ENCODE assay signal across 22 cellular contexts in the genomic region with DNA sequence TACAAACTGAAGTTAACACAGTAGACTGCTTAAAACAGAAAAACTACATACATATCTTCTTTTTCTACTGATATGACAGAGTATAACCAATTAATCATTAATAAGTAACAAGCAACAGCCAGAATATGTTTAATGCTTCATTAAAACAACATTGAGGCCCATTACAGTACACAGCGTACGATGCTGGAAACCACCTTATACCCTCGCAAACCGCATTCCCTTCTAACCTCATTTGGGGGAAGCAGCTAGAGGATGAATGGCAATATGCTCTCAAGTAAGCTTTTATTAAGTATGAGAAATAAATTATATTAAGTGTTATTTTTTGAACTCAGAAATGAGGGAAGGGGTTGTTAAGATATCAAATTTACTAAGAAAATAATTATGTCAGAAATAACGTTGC.
DNase-seq lines count a peak whose midpoint lies in the region; ATAC-seq, FAIRE-seq and TF ChIP-seq lines count a peak whose summit lies in the region.
"Had no signal": no experiment of that assay in that cellular context is flagged by ENCODE, and none has a peak within 500 bp of the region (broad histone marks: within the 10 kb centered on the region; RNA-seq: fewer than 3 reads in every experiment).

No MANE protein-coding gene starts in this region.

- no peak for FAIRE-seq in A549 (lab: Jason Lieb, UNC)
- FAIRE-seq: GM12892, GM19239, HTR-8/SVneo, K562 had no signal

- peaks cover 25% of the 10 kb centered on the region for H3K4me1 ChIP-seq in A549
- H3K4me1 ChIP-seq: Peyer's patch had no signal

- H3K4me2 ChIP-seq in A549, result peak overlapping the region; percentile 91

- 0 out of 6 replicates have a peak, but pooled peaks of 1 of the 2 experiments have one; percentile 22 for ATAC-seq in A549
- no peak for ATAC-seq in GM21723 (IDR thresholded peaks at IDR 0.05; ENCODE audit: unreplicated experiment)
- no peak for ATAC-seq in GM19452 (IDR thresholded peaks at IDR 0.05; ENCODE audit: unreplicated experiment)
- no peak for ATAC-seq in HG02840 (IDR thresholded peaks at IDR 0.05; ENCODE audit: low FRiP score, unreplicated experiment)
- ATAC-seq: K562 had no signal

- H3K4me3 Mint-ChIP-seq in osteocyte (ENCODE audit: unreplicated experiment), result peak overlapping the region; percentile 71
- H3K4me3 Mint-ChIP-seq: CD4-positive, CD25-positive, alpha-beta regulatory T cell had no signal

- H3K36me3 Mint-ChIP-seq in osteocyte (ENCODE audit: unreplicated experiment), result no peaks in the 10 kb centered on the region
- H3K36me3 Mint-ChIP-seq: CD4-positive, CD25-positive, alpha-beta regulatory T cell had no signal

- no peaks in the 10 kb centered on the region for H3K9me3 Mint-ChIP-seq in osteocyte (ENCODE audit: unreplicated experiment)
- H3K9me3 Mint-ChIP-seq: CD4-positive, CD25-positive, alpha-beta regulatory T cell had no signal

- no peak for TF ChIP-seq CTCF in A549 (IDR thresholded peaks at IDR 0.05)
- TF ChIP-seq CTCF in NB4 (IDR thresholded peaks at IDR 0.05; ENCODE audit: low read depth, low read length), result no peak
- TF ChIP-seq CTCF in dorsolateral prefrontal cortex (IDR thresholded peaks at IDR 0.05 in 54 of 56, conservative IDR thresholded peaks at IDR 0.05 in 2 of 56; ENCODE audit: low read depth in 1 of 56, partially characterized antibody in 56 of 56), result no peak
- no peak for TF ChIP-seq CTCF in osteocyte (IDR thresholded peaks at IDR 0.05)

- no peaks in the 10 kb centered on the region for H3K27me3 ChIP-seq in dorsolateral prefrontal cortex
- H3K27me3 ChIP-seq: Peyer's patch had no signal

- no peak for TF ChIP-seq RAD21 in A549 (conservative IDR thresholded peaks at IDR 0.05 in 1 of 2, IDR thresholded peaks at IDR 0.05 in 1 of 2)

- H3K4me1 Mint-ChIP-seq in osteocyte (ENCODE audit: unreplicated experiment), result peaks cover 39% of the 10 kb centered on the region
- H3K4me1 Mint-ChIP-seq: CD4-positive, CD25-positive, alpha-beta regulatory T cell had no signal

- POLR2A ChIA-PET in A549 (lab: Yijun Ruan, JAX), result no interaction called here

- WGBS in A549 (ENCODE audit: missing lambda C conversion rate), result 53% methylated on average over 5 of the region's 5 CpGs

- TF ChIP-seq POLR2A in A549 (IDR thresholded peaks at IDR 0.05; ENCODE audit: low read length) (no peak), NB4 (IDR thresholded peaks at IDR 0.05; ENCODE audit: extremely low read depth, insufficient read length) (no peak)

- CTCF ChIA-PET in A549 (lab: Yijun Ruan, JAX), result no interaction called here

- H3K27ac Mint-ChIP-seq in osteocyte (ENCODE audit: unreplicated experiment), result peak overlapping the region; percentile 88
- H3K27ac Mint-ChIP-seq: CD4-positive, CD25-positive, alpha-beta regulatory T cell had no signal

- H3K4me3 ChIP-seq in A549 (no peak overlapping the region), NB4 (ENCODE audit: low read depth, low read length) (no peak overlapping the region), dorsolateral prefrontal cortex (peak overlapping the region in 32 of 59 donors; percentile 0 to 50 (median 22))
- H3K4me3 ChIP-seq: GM23248, K562, Peyer's patch had no signal

- no peak for TF ChIP-seq EP300 in A549 (IDR thresholded peaks at IDR 0.05)

- DNase-seq in A549 (ENCODE audit: low read depth in 1 of 2, low spot score in 1 of 2) (no peak), NB4 (ENCODE audit: low read depth) (peak; percentile 38), dorsolateral prefrontal cortex (no peak), osteocyte (ENCODE audit: extremely low spot score, unreplicated experiment) (no peak), NCI-H1930 (lab: John Stamatoyannopoulos, UW) (no peak)
- DNase-seq: CD4-positive, CD25-positive, alpha-beta regulatory T cell; DMS79 treated with DMSO at 0.1 percent for 48 hours; GM23248; NCI-H1092 treated with DMSO at 0.1 percent for 48 hours; NCI-H1694 treated with DMSO at 0.1 percent for 48 hours; NCI-H2171; NCI-H446 treated with DMSO at 0.1 percent for 48 hours; NCI-H748 treated with DMSO at 0.1 percent for 48 hours; Peyer's patch; Right ventricle myocardium superior had no signal

- no peaks in the 10 kb centered on the region for H3K27me3 Mint-ChIP-seq in osteocyte (ENCODE audit: unreplicated experiment)
- H3K27me3 Mint-ChIP-seq: CD4-positive, CD25-positive, alpha-beta regulatory T cell had no signal

- intact Hi-C loops in dorsolateral prefrontal cortex (cut with DNase I), result loop anchor here (5.0 to 10.0 kb wide), 3 partner anchors 252 to 532 kb away; no protein-coding TSS in a partner anchor

- H3K27ac ChIP-seq in A549 (no peak overlapping the region), dorsolateral prefrontal cortex (peak overlapping the region in 46 of 59 donors; percentile 1 to 83 (median 64))
- H3K27ac ChIP-seq: GM23248, Peyer's patch had no signal

- no peaks in the 10 kb centered on the region for H3K9me3 ChIP-seq in A549
- H3K9me3 ChIP-seq: Peyer's patch had no signal

TF ChIP-seq in A549, 52 proteins besides CTCF, POLR2A, EP300 and RAD21:
- TF ChIP-seq HOXB13 (CRISPR knock-in tag; IDR thresholded peaks at IDR 0.05; ENCODE audit: low read depth), result no peak
- TF ChIP-seq CHD4 (IDR thresholded peaks at IDR 0.05; ENCODE audit: borderline replicate concordance), result no peak
- TF ChIP-seq GATA3 (IDR thresholded peaks at IDR 0.05; ENCODE audit: borderline replicate concordance), result no peak
- no peak for TF ChIP-seq MAZ (IDR thresholded peaks at IDR 0.05; ENCODE audit: borderline replicate concordance, low read depth, low read length)
- no peak for TF ChIP-seq KDM5A (IDR thresholded peaks at IDR 0.05)
- TF ChIP-seq, protein P1, sequence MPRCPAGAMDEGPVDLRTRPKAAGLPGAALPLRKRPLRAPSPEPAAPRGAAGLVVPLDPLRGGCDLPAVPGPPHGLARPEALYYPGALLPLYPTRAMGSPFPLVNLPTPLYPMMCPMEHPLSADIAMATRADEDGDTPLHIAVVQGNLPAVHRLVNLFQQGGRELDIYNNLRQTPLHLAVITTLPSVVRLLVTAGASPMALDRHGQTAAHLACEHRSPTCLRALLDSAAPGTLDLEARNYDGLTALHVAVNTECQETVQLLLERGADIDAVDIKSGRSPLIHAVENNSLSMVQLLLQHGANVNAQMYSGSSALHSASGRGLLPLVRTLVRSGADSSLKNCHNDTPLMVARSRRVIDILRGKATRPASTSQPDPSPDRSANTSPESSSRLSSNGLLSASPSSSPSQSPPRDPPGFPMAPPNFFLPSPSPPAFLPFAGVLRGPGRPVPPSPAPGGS (IDR thresholded peaks at IDR 0.05), result no peak

Comparison
In these comparisons a context has a peak if more than half of its experiments do, and no peak if none do; other contexts are left out.
1. H3K27ac ChIP-seq: peak in dorsolateral prefrontal cortex (46 of 59); none in A549 (0 of 2).
2. H3K4me3 ChIP-seq: peak in dorsolateral prefrontal cortex (32 of 59); none in A549 (single experiment) and NB4 (single experiment).